ENCODE assay signal across 19 cellular contexts in genomic region chr1:108901106-108901505, GRCh38. TPM values are rescaled to one million over a fixed set of nuclear protein-coding genes. Genes with fewer than 3 reads are reported as not detected.
A peak's percentile ranks its signal among the peaks of the same experiment; 100 is the strongest.
DNase-seq lines count a peak whose midpoint lies in the region; ATAC-seq, FAIRE-seq and TF ChIP-seq lines count a peak whose summit lies in the region.
"Had no signal": no experiment of that assay in that cellular context is flagged by ENCODE, and none has a peak within 500 bp of the region (broad histone marks: within the 10 kb centered on the region; RNA-seq: fewer than 3 reads in every experiment).

No MANE protein-coding gene starts in this region.

- DNase-seq in ELR (ENCODE audit: low read depth) (peak; percentile 19), PC-3 (peak; percentile 63), K562 (ENCODE audit: extremely low read depth in 1 of 4, low spot score in 3 of 4) (no peak), foreskin keratinocyte (peak; percentile 30 to 66), SIG-M5 treated with dmso at 0.1 percent for 504 hours (lab: John Stamatoyannopoulos, UW; ENCODE audit: unreplicated experiment) (no peak)
- no peak for DNase-seq in activated naive CD8-positive, alpha-beta T cell treated with anti-CD3 and anti-CD28 coated beads for 36 hours
- DNase-seq: C1 segment of cervical spinal cord; CD4-positive, alpha-beta memory T cell; COR-L47; DMS153; DND-41; GDM1; HFFc6 had no signal

- H3K9me3 Mint-ChIP-seq in activated naive CD8-positive, alpha-beta T cell treated with anti-CD3 and anti-CD28 coated beads for 36 hours = no peaks in the 10 kb centered on the region
- H3K9me3 Mint-ChIP-seq: CD4-positive, alpha-beta memory T cell; GM23338; HFFc6 had no signal

- WGBS in K562 (ENCODE audit: insufficient coverage, low coverage, missing lambda C conversion rate) = 97% methylated on average over 3 of the region's 3 CpGs

- H2AFZ ChIP-seq in PC-3 (ENCODE audit: low read length) = no peak overlapping the region
- no peak overlapping the region for H2AFZ ChIP-seq in K562 (ENCODE audit: low read depth, low read length)
- H2AFZ ChIP-seq: GM23338 had no signal

- H3K9me2 ChIP-seq in PC-3 (replicated peaks; ENCODE audit: low read length) = no peaks in the 10 kb centered on the region

- CTCF ChIA-PET in PC-3 (lab: Charles Lee) = interaction anchor here (0.6 kb wide), 1 partner anchor 252 kb away, joined by 3 read pairs; no protein-coding TSS in a partner anchor
- CTCF ChIA-PET in K562 (lab: Yijun Ruan, JAX; ENCODE audit: low intra/inter-chr PET ratio) = no interaction called here

- no peak for TF ChIP-seq EP300 in K562 (IDR thresholded peaks at IDR 0.05; ENCODE audit: low read length)

- in situ Hi-C loops in K562 (cut with MboI) = no loop called here

- H3K9me1 ChIP-seq in K562 (ENCODE audit: control insufficient read depth, insufficient read depth, low read length) = no peaks in the 10 kb centered on the region

- H3K4me3 ChIP-seq in PC-3 (ENCODE audit: low read length) (no peak overlapping the region), K562 (no peak overlapping the region)
- H3K4me3 ChIP-seq: GM12878, GM23338, HAP-1 had no signal

- peaks cover 14% of the 10 kb centered on the region for H3K4me1 ChIP-seq in PC-3 (ENCODE audit: insufficient read depth, low read length)
- H3K4me1 ChIP-seq in K562 (replicated peaks in 1 of 2; ENCODE audit: control insufficient read depth in 2 of 2, insufficient read depth in 2 of 2, low read length in 2 of 2) = no peaks in the 10 kb centered on the region
- peaks cover 30% of the 10 kb centered on the region for H3K4me1 ChIP-seq in foreskin keratinocyte
- H3K4me1 ChIP-seq: HAP-1 had no signal

- no peaks in the 10 kb centered on the region for H3K79me2 ChIP-seq in PC-3 (ENCODE audit: low read length)
- no peaks in the 10 kb centered on the region for H3K79me2 ChIP-seq in K562 (ENCODE audit: control insufficient read depth, insufficient read depth, low read length)

- no peaks in the 10 kb centered on the region for H3K9me3 ChIP-seq in PC-3 (ENCODE audit: low read length)
- no peaks in the 10 kb centered on the region for H3K9me3 ChIP-seq in K562 (replicated peaks; ENCODE audit: control insufficient read depth, insufficient read depth, low read depth, low read length)
- H3K9me3 ChIP-seq: HAP-1 had no signal

- intact Hi-C loops in PC-3 (cut with micrococcal nuclease) (no loop called here), K562 (cut with micrococcal nuclease) (no loop called here)

- peaks cover 4% of the 10 kb centered on the region for H3F3A ChIP-seq in PC-3 (ENCODE audit: low read length, unreplicated experiment)

- H3K27ac ChIP-seq in PC-3 (ENCODE audit: low read length) = no peak overlapping the region
- no peak overlapping the region for H3K27ac ChIP-seq in K562 (ENCODE audit: extremely low read depth, low read depth, low read length)
- no peak overlapping the region for H3K27ac ChIP-seq in foreskin keratinocyte

- H3K4me2 ChIP-seq in PC-3 (ENCODE audit: low read length) (peak overlapping the region; percentile 9; the same call in 1 of the 2 replicates), K562 (ENCODE audit: insufficient read depth, low read length) (no peak overlapping the region)
- H3K4me2 ChIP-seq: GM23338 had no signal

- H3K4me3 Mint-ChIP-seq in activated naive CD8-positive, alpha-beta T cell treated with anti-CD3 and anti-CD28 coated beads for 36 hours = no peak overlapping the region
- H3K4me3 Mint-ChIP-seq: CD4-positive, alpha-beta memory T cell; GM23338; HFFc6 had no signal

- H3K27me3 Mint-ChIP-seq in activated naive CD8-positive, alpha-beta T cell treated with anti-CD3 and anti-CD28 coated beads for 36 hours = peaks cover 4% of the 10 kb centered on the region
- H3K27me3 Mint-ChIP-seq: CD4-positive, alpha-beta memory T cell had no signal

- BruUV-seq in PC-3 (replicated peaks; lab: Mats Ljungman, UMichigan) = no TSS peak
- BruUV-seq in K562 (replicated peaks; lab: Mats Ljungman, UMichigan) = no TSS peak

- TF ChIP-seq CTCF in PC-3 (conservative IDR thresholded peaks at IDR 0.05; ENCODE audit: low read depth, low read length) = no peak
- no peak for TF ChIP-seq CTCF in K562 (IDR thresholded peaks at IDR 0.05 in 2 of 3, conservative IDR thresholded peaks at IDR 0.05 in 1 of 3; ENCODE audit: insufficient read depth in 2 of 3, low read depth in 1 of 3, low read length in 3 of 3)
- no peak for TF ChIP-seq CTCF in foreskin keratinocyte (conservative IDR thresholded peaks at IDR 0.05)

- H3K9ac ChIP-seq in PC-3 (ENCODE audit: low read length) = no peak overlapping the region
- no peak overlapping the region for H3K9ac ChIP-seq in K562 (ENCODE audit: insufficient read depth in 1 of 2, low read depth in 2 of 2, low read length in 2 of 2)

- no peak for TF ChIP-seq POLR2A in K562 (conservative IDR thresholded peaks at IDR 0.05)

- peak; percentile 88 for ATAC-seq in PC-3
- no peak for ATAC-seq in K562
- ATAC-seq in foreskin keratinocyte = peak; percentile 84
- no peak for ATAC-seq in GM21528 (IDR thresholded peaks at IDR 0.05; ENCODE audit: low FRiP score, unreplicated experiment)
- ATAC-seq: GM12878, GM23338 had no signal

- H3K4me1 Mint-ChIP-seq in activated naive CD8-positive, alpha-beta T cell treated with anti-CD3 and anti-CD28 coated beads for 36 hours = no peaks in the 10 kb centered on the region

- H3K36me3 ChIP-seq in PC-3 (ENCODE audit: low read depth, low read length) (peaks cover 24% of the 10 kb centered on the region; the same call in 1 of the 2 replicates), K562 (ENCODE audit: control insufficient read depth, insufficient read depth, low read length) (peaks cover 38% of the 10 kb centered on the region)
- H3K36me3 ChIP-seq: HAP-1 had no signal

- TF ChIP-seq RAD21 in K562 (CRISPR knock-in tag; conservative IDR thresholded peaks at IDR 0.05 in 1 of 2, IDR thresholded peaks at IDR 0.05 in 1 of 2) = no peak

- POLR2A ChIA-PET in PC-3 (lab: Charles Lee; ENCODE audit: unreplicated experiment) = no interaction called here
- POLR2A ChIA-PET in K562 (lab: Yijun Ruan, JAX) = no interaction called here

- H4K20me1 ChIP-seq in PC-3 (ENCODE audit: low read length) = 0 out of 2 replicates have a peak, but pooled peaks cover 7% of the 10 kb centered on the region
- H4K20me1 ChIP-seq in K562 (replicated peaks; ENCODE audit: control insufficient read depth, insufficient read depth, low read length) = no peaks in the 10 kb centered on the region

- no peak for FAIRE-seq in K562 (lab: Jason Lieb, UNC)
- FAIRE-seq: GM12878, GM19239 had no signal

- no peaks in the 10 kb centered on the region for H3K36me3 Mint-ChIP-seq in activated naive CD8-positive, alpha-beta T cell treated with anti-CD3 and anti-CD28 coated beads for 36 hours
- H3K36me3 Mint-ChIP-seq: CD4-positive, alpha-beta memory T cell had no signal

- H3K27me3 ChIP-seq in PC-3 (ENCODE audit: low read length) (no peaks in the 10 kb centered on the region), K562 (ENCODE audit: control insufficient read depth in 2 of 2, insufficient read depth in 2 of 2, low read length in 2 of 2) (no peaks in the 10 kb centered on the region), foreskin keratinocyte (no peaks in the 10 kb centered on the region)

- no peak overlapping the region for H3K27ac Mint-ChIP-seq in activated naive CD8-positive, alpha-beta T cell treated with anti-CD3 and anti-CD28 coated beads for 36 hours
- H3K27ac Mint-ChIP-seq: CD4-positive, alpha-beta memory T cell; GM23338; HFFc6 had no signal

RNA-seq across cellular contexts. Expression of gene GPSM2, which starts 24.3 kb away (rescaled TPM):
- total RNA-seq in PC-3 (2014; rRNA removed) (48.5 and 56.6 TPM in 2 replicates), K562 (2014; rRNA removed) (27.0 and 29.2 TPM in 2 replicates), K562 (2014; rRNA removed; fragmentation: Illumina TruSeq; extraction: Trizol) (39.1 and 41.5 TPM in 2 replicates), K562 (2015; rRNA removed; fragmentation: Illumina TruSeq; extraction: Trizol) (40.9 and 50.8 TPM in 2 replicates), K562 (2021) (28.9 and 32.1 TPM in 2 replicates), foreskin keratinocyte (104 and 142 TPM in 2 replicates)
- total RNA-seq in K562 (2011; cell fraction: chromatin; rRNA removed; ENCODE audit: low replicate concordance) = 18.4 and 43.2 TPM in 2 replicates
- 7.0 and 7.4 TPM in 2 replicates for total RNA-seq in K562 (2011; cell fraction: nucleolus; rRNA removed)
- total RNA-seq in K562 (2011; cell fraction: nucleoplasm; rRNA removed) = 17.6 and 19.1 TPM in 2 replicates
- polyA plus RNA-seq in K562 (2011; rRNA removed) (28.1 and 37.8 TPM in 2 replicates), K562 (2014; fragmentation: Illumina TruSeq; extraction: Trizol) (25.2 and 34.4 TPM in 2 replicates), K562 (2014; fragmentation: Nextera tagmentation; extraction: Ambion mirVana) (1 to 10 TPM; 7.8 to 8.4 TPM), K562 (2014; rRNA removed) (26.5 and 28.5 TPM in 2 replicates), foreskin keratinocyte (39.4 and 60.7 TPM in 2 replicates)
- 10.8 and 18.3 TPM in 2 replicates for polyA plus RNA-seq in K562 (2011; cell fraction: cytosol; rRNA removed)
- polyA plus RNA-seq in K562 (2011; cell fraction: nucleus; rRNA removed) = 9.1 and 14.4 TPM in 2 replicates
- polyA plus RNA-seq in K562 (2012) = 21.8 and 25.7 TPM in 2 replicates
- 45.9 and 46.7 TPM in 2 replicates for polyA minus RNA-seq in K562 (2011; rRNA and poly(A)+ RNA removed)
- polyA minus RNA-seq in K562 (2011; cell fraction: cytosol; rRNA and poly(A)+ RNA removed) = 19.4 and 22.1 TPM in 2 replicates
- polyA minus RNA-seq in K562 (2011; cell fraction: nucleus; rRNA and poly(A)+ RNA removed) = 7.5 and 17.2 TPM in 2 replicates
- total RNA-seq in activated naive CD8-positive, alpha-beta T cell treated with anti-CD3 and anti-CD28 coated beads for 36 hours = 1 to 10 TPM; 4.8 to 6.3 TPM

RNA-seq across cellular contexts. Expression of gene AKNAD1, which starts 44.2 kb away (rescaled TPM):
- total RNA-seq in PC-3 (2014; rRNA removed) (0.07 and 1.8 TPM in 2 replicates), K562 (2014; rRNA removed) (not detected in 2 replicates), K562 (2014; rRNA removed; fragmentation: Illumina TruSeq; extraction: Trizol) (not detected in 2 replicates), K562 (2015; rRNA removed; fragmentation: Illumina TruSeq; extraction: Trizol) (not detected in 2 replicates), K562 (2021) (not detected in 2 replicates), foreskin keratinocyte (0.65 and 1.6 TPM in 2 replicates)
- not detected in 2 replicates for total RNA-seq in K562 (2011; cell fraction: chromatin; rRNA removed; ENCODE audit: low replicate concordance)
- not detected in 2 replicates for total RNA-seq in K562 (2011; cell fraction: nucleolus; rRNA removed)
- not detected in 2 replicates for total RNA-seq in K562 (2011; cell fraction: nucleoplasm; rRNA removed)
- polyA plus RNA-seq in K562 (2011; rRNA removed) (not detected in 2 replicates), K562 (2014; fragmentation: Illumina TruSeq; extraction: Trizol) (0.30 TPM in 1 of 2 replicates, not detected in the other), K562 (2014; fragmentation: Nextera tagmentation; extraction: Ambion mirVana) (under 1 TPM in 1 of 2 experiments, not detected in 1; 0.13 TPM), K562 (2014; rRNA removed) (not detected in 2 replicates), foreskin keratinocyte (0.85 and 1.1 TPM in 2 replicates)
- polyA plus RNA-seq in K562 (2011; cell fraction: cytosol; rRNA removed) = not detected in 2 replicates
- not detected in 2 replicates for polyA plus RNA-seq in K562 (2011; cell fraction: nucleus; rRNA removed)
- not detected in 2 replicates for polyA plus RNA-seq in K562 (2012)
- not detected in 2 replicates for polyA minus RNA-seq in K562 (2011; rRNA and poly(A)+ RNA removed)
- not detected in 2 replicates for polyA minus RNA-seq in K562 (2011; cell fraction: cytosol; rRNA and poly(A)+ RNA removed)
- not detected in 2 replicates for polyA minus RNA-seq in K562 (2011; cell fraction: nucleus; rRNA and poly(A)+ RNA removed)
- not detected for total RNA-seq in activated naive CD8-positive, alpha-beta T cell treated with anti-CD3 and anti-CD28 coated beads for 36 hours
- total RNA-seq: A172; CD4-positive, alpha-beta memory T cell; GM12878; GM23338 had no signal
- polyA plus RNA-seq: CD4-positive, alpha-beta memory T cell; GM23338 had no signal

Comparison
In these comparisons a context has a peak if more than half of its experiments do, and no peak if none do; other contexts are left out.
1. DNase-seq: peak in ELR (single experiment), PC-3 (single experiment) and foreskin keratinocyte (2 of 2); none in K562 (0 of 4), SIG-M5 treated with dmso at 0.1 percent for 504 hours (single experiment) and activated naive CD8-positive, alpha-beta T cell treated with anti-CD3 and anti-CD28 coated beads for 36 hours (single experiment).
2. ATAC-seq: peak in PC-3 (single experiment) and foreskin keratinocyte (single experiment); none in K562 (single experiment) and GM21528 (single experiment).